8 cellular contexts compared by ENCODE assay signal in genomic region chr14:21868442-21869046, GRCh38.
DNase-seq lines count a peak whose midpoint lies in the region; ATAC-seq and TF ChIP-seq lines count a peak whose summit lies in the region.

No MANE protein-coding gene starts in this region.

- H3K9ac ChIP-seq in HCT116 (ENCODE audit: low read length) = no peak overlapping the region

- H3K4me1 ChIP-seq in HCT116 (ENCODE audit: control insufficient read depth in 1 of 2, insufficient read depth in 2 of 2, low read length in 2 of 2) = no peaks in the 10 kb centered on the region

- H3K4me3 Mint-ChIP-seq in natural killer cell = no peak overlapping the region

- no peaks in the 10 kb centered on the region for H3K36me3 Mint-ChIP-seq in natural killer cell

- no peak overlapping the region for H3K27ac ChIP-seq in HCT116 (ENCODE audit: low read depth, low read length)

- POLR2A ChIA-PET in HCT116 (lab: Charles Lee) = no interaction called here

- no peak overlapping the region for H3K4me3 ChIP-seq in HCT116 (replicated peaks in 1 of 2; ENCODE audit: low read depth in 1 of 2, low read length in 2 of 2)

- CTCF ChIA-PET in HCT116 (lab: Charles Lee) = interaction anchor here (0.7 to 0.9 kb wide), 2 partner anchors 19 to 22 kb away, joined by 3 to 4 read pairs; no protein-coding TSS in a partner anchor

- peak; percentile 96 for ATAC-seq in HCT116
- peak; percentile 91 to 100 (median 92) for ATAC-seq in natural killer cell
- peak; percentile 96 for ATAC-seq in stimulated activated naive CD8-positive, alpha-beta T cell treated with anti-CD3 and anti-CD28 coated beads, Interleukin-15, Interleukin-2, amounts not matched to agents 100 U/mL and 50 U/mL, for 24 hours

- H3K4me2 ChIP-seq in HCT116 (ENCODE audit: low read length) = no peak overlapping the region

- H3K79me2 ChIP-seq in HCT116 (ENCODE audit: insufficient read depth, low read length) = no peaks in the 10 kb centered on the region

- intact Hi-C loops in HCT116 (cut with micrococcal nuclease) = no loop called here
- intact Hi-C loops in natural killer cell (cut with micrococcal nuclease) = loop anchor here (1.0 kb wide), 2 partner anchors 46 to 65 kb away; no protein-coding TSS in a partner anchor

- TF ChIP-seq POLR2A in HCT116 (IDR thresholded peaks at IDR 0.05; ENCODE audit: borderline replicate concordance, extremely low read depth, insufficient read depth, insufficient read length) = no peak

- RAD21 ChIA-PET in HCT116 (lab: Charles Lee; ENCODE audit: low non-redundant PET in 1 of 2, low total read pairs in 2 of 2, uncharacterized antibody in 2 of 2, unreplicated experiment in 2 of 2) = no interaction called here

- BruUV-seq in HCT116 (replicated peaks; lab: Mats Ljungman, UMichigan) = no TSS peak

- TF ChIP-seq CTCF in HCT116 (IDR thresholded peaks at IDR 0.05 in 2 of 3, conservative IDR thresholded peaks at IDR 0.05 in 1 of 3; ENCODE audit: borderline replicate concordance in 1 of 3, insufficient read depth in 1 of 3, low read depth in 2 of 3, low read length in 2 of 3) (peak; percentile 33 to 85 (median 84); a peak in 5 of 6 replicates), natural killer cell (IDR thresholded peaks at IDR 0.05) (peak; percentile 97)

- no peak overlapping the region for H2AFZ ChIP-seq in HCT116 (ENCODE audit: low read depth, low read length, poor library complexity, severe bottlenecking)

- peaks cover 30% of the 10 kb centered on the region for H3K27me3 ChIP-seq in HCT116 (ENCODE audit: insufficient read depth, low read length)

- peaks cover 30% of the 10 kb centered on the region in 2 donors for H3K4me1 Mint-ChIP-seq in natural killer cell

- peaks cover 2 to 3% of the 10 kb centered on the region in 2 donors for H3K9me3 Mint-ChIP-seq in natural killer cell

- DNase-seq in GDM1 (lab: John Stamatoyannopoulos, UW) (peak; percentile 76), HCT116 (ENCODE audit: low read depth, low spot score) (peak; percentile 48), NCI-H460 (ENCODE audit: extremely low read depth, low read depth) (peak; percentile 39), natural killer cell (peak; percentile 60), GF-D8 (lab: John Stamatoyannopoulos, UW) (no peak)
- DNase-seq in activated CD4-positive, alpha-beta T cell treated with anti-CD3 and anti-CD28 coated beads, Interleukin-2, amount 50 U/mL, for 48 hours = peak; percentile 84 to 86
- DNase-seq in effector CD8-positive, alpha-beta T cell (lab: John Stamatoyannopoulos, UW) = peak; percentile 49
- peak; percentile 80 for DNase-seq in stimulated activated naive CD8-positive, alpha-beta T cell treated with anti-CD3 and anti-CD28 coated beads, Interleukin-15, Interleukin-2, amounts not matched to agents 100 U/mL and 50 U/mL, for 24 hours

- peak overlapping the region; percentile 19 to 66 for H3K27ac Mint-ChIP-seq in natural killer cell

- TF ChIP-seq RAD21 in HCT116 (IDR thresholded peaks at IDR 0.05; ENCODE audit: low read depth) = peak; percentile 38; the same call in 1 of the 2 replicates

- H3K9me3 ChIP-seq in HCT116 (ENCODE audit: control insufficient read depth in 1 of 2, insufficient read depth in 1 of 2, low read depth in 1 of 2, low read length in 2 of 2) = no peaks in the 10 kb centered on the region

- no peaks in the 10 kb centered on the region for H3K36me3 ChIP-seq in HCT116 (ENCODE audit: control insufficient read depth in 1 of 2, insufficient read depth in 2 of 2, low read length in 2 of 2)

- no peaks in the 10 kb centered on the region for H4K20me1 ChIP-seq in HCT116 (ENCODE audit: insufficient read depth)

- no peaks in the 10 kb centered on the region for H3K9me2 ChIP-seq in HCT116 (ENCODE audit: insufficient read depth)

- H3K27me3 Mint-ChIP-seq in natural killer cell (ENCODE audit: low read depth in 2 of 2) = no peaks in the 10 kb centered on the region

TF ChIP-seq in HCT116, 20 proteins besides CTCF, POLR2A, EP300 and RAD21:
- TF ChIP-seq ZFX (IDR thresholded peaks at IDR 0.05) (no peak), POLR2AphosphoS5 (IDR thresholded peaks at IDR 0.05; ENCODE audit: low read depth, low read length) (no peak), FOSL1 (IDR thresholded peaks at IDR 0.05; ENCODE audit: low read depth) (no peak), CBX3 (IDR thresholded peaks at IDR 0.05; ENCODE audit: low read depth) (no peak), SIN3A (IDR thresholded peaks at IDR 0.05; ENCODE audit: low read depth) (no peak), ATF3 (IDR thresholded peaks at IDR 0.05) (no peak), SRF (IDR thresholded peaks at IDR 0.05; ENCODE audit: low read depth) (no peak), SP1 (IDR thresholded peaks at IDR 0.05; ENCODE audit: low read depth) (no peak), EZH2 (IDR thresholded peaks at IDR 0.05) (no peak), CEBPB (IDR thresholded peaks at IDR 0.05; ENCODE audit: low read depth) (no peak), REST (IDR thresholded peaks at IDR 0.05; ENCODE audit: low read depth) (no peak), ELF1 (IDR thresholded peaks at IDR 0.05; ENCODE audit: borderline replicate concordance, low read depth) (no peak), YY1 (IDR thresholded peaks at IDR 0.05; ENCODE audit: extremely low read depth, insufficient replicate concordance, low read depth, low read length) (no peak)
- TF ChIP-seq, protein P1, sequence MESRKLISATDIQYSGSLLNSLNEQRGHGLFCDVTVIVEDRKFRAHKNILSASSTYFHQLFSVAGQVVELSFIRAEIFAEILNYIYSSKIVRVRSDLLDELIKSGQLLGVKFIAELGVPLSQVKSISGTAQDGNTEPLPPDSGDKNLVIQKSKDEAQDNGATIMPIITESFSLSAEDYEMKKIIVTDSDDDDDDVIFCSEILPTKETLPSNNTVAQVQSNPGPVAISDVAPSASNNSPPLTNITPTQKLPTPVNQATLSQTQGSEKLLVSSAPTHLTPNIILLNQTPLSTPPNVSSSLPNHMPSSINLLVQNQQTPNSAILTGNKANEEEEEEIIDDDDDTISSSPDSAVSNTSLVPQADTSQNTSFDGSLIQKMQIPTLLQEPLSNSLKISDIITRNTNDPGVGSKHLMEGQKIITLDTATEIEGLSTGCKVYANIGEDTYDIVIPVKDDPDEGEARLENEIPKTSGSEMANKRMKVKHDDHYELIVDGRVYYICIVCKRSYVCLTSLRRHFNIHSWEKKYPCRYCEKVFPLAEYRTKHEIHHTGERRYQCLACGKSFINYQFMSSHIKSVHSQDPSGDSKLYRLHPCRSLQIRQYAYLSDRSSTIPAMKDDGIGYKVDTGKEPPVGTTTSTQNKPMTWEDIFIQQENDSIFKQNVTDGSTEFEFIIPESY (IDR thresholded peaks at IDR 0.05; ENCODE audit: extremely low read depth, insufficient replicate concordance, low read length) = no peak
- TF ChIP-seq, protein P2, sequence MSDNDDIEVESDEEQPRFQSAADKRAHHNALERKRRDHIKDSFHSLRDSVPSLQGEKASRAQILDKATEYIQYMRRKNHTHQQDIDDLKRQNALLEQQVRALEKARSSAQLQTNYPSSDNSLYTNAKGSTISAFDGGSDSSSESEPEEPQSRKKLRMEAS (IDR thresholded peaks at IDR 0.05) = no peak
